Comparison of ENCODE assay signal across 35 cellular contexts in genomic region chr13:26370495-26370990, GRCh38.
"Had no signal": no experiment of that assay in that cellular context is flagged by ENCODE, and none has a peak within 500 bp of the region (broad histone marks: within the 10 kb centered on the region; RNA-seq: fewer than 3 reads in every experiment).

No MANE protein-coding gene starts in this region.

- H3K4me3 ChIP-seq: adrenal gland, body of pancreas, breast epithelium had no signal

- H3K4me1 Mint-ChIP-seq: activated B cell treated with CpG ODN at 0.5 μM for 24 hours had no signal

- H3K27me3 Mint-ChIP-seq: activated B cell treated with CpG ODN at 0.5 μM for 24 hours; activated CD4-positive, alpha-beta memory T cell treated with anti-CD3 and anti-CD28 coated beads for 36 hours; activated CD4-positive, alpha-beta T cell treated with anti-CD3 and anti-CD28 coated beads, Interleukin-2, amount 10 ng/mL, durations not matched to agents 24 days and 14 days; activated CD8-positive, alpha-beta T cell treated with anti-CD3 and anti-CD28 coated beads for 36 hours; activated naive CD4-positive, alpha-beta T cell treated with anti-CD3 and anti-CD28 coated beads, Interleukin-2, amount 10 ng/mL, durations not matched to agents 7 days and 5 days; activated naive CD4-positive, alpha-beta T cell treated with anti-CD3 and anti-CD28 coated beads, Interleukin-2, amount 50 U/mL, for 24 hours; activated naive CD8-positive, alpha-beta T cell; activated naive CD8-positive, alpha-beta T cell treated with anti-CD3 and anti-CD28 coated beads, Interleukin-2, amount 10 ng/mL, durations not matched to agents 7 days and 5 days; activated naive CD8-positive, alpha-beta T cell treated with anti-CD3 and anti-CD28 coated beads, Interleukin-2, amount 50 U/mL, for 24 hours had no signal

- H3K27ac ChIP-seq: adrenal gland, body of pancreas, brain microvascular endothelial cell, breast epithelium, VCaP had no signal

- H3K27ac Mint-ChIP-seq: activated B cell treated with CpG ODN at 0.5 μM for 24 hours; activated CD4-positive, alpha-beta memory T cell treated with anti-CD3 and anti-CD28 coated beads for 36 hours; activated CD4-positive, alpha-beta T cell treated with anti-CD3 and anti-CD28 coated beads, Interleukin-2, amount 10 ng/mL, durations not matched to agents 24 days and 14 days; activated CD8-positive, alpha-beta T cell treated with anti-CD3 and anti-CD28 coated beads for 36 hours; activated naive CD4-positive, alpha-beta T cell treated with anti-CD3 and anti-CD28 coated beads, Interleukin-2, amount 10 ng/mL, durations not matched to agents 7 days and 5 days; activated naive CD4-positive, alpha-beta T cell treated with anti-CD3 and anti-CD28 coated beads, Interleukin-2, amount 50 U/mL, for 24 hours; activated naive CD8-positive, alpha-beta T cell; activated naive CD8-positive, alpha-beta T cell treated with anti-CD3 and anti-CD28 coated beads, Interleukin-2, amount 10 ng/mL, durations not matched to agents 7 days and 5 days; activated naive CD8-positive, alpha-beta T cell treated with anti-CD3 and anti-CD28 coated beads, Interleukin-2, amount 50 U/mL, for 24 hours; activated T-helper 2 cell treated with anti-CD3 and anti-CD28 coated beads, Interferon-gamma antibody, Interleukin-2, Interleukin-4, amounts not matched to agents 10 μg/mL and 5 μg/mL and 100 μg/mL, durations not matched to agents 14 hours and 24 hours and 36 hours; T-helper 1 cell treated with Interleukin-12 subunit alpha and Interleukin-12 subunit beta and Interleukin-4 antibody, amounts not matched to agents 30 μg/mL and 1 μg/mL, for 36 hours; T-helper 2 cell treated with Interferon-gamma antibody and Interleukin-4, amounts not matched to agents 5 μg/mL and 100 μg/mL, for 36 hours had no signal

- H3K9me3 Mint-ChIP-seq: activated B cell treated with CpG ODN at 0.5 μM for 24 hours; activated CD4-positive, alpha-beta memory T cell treated with anti-CD3 and anti-CD28 coated beads for 36 hours; activated CD4-positive, alpha-beta T cell treated with anti-CD3 and anti-CD28 coated beads, Interleukin-2, amount 10 ng/mL, durations not matched to agents 24 days and 14 days; activated CD8-positive, alpha-beta T cell treated with anti-CD3 and anti-CD28 coated beads for 36 hours; activated naive CD4-positive, alpha-beta T cell treated with anti-CD3 and anti-CD28 coated beads, Interleukin-2, amount 10 ng/mL, durations not matched to agents 7 days and 5 days; activated naive CD4-positive, alpha-beta T cell treated with anti-CD3 and anti-CD28 coated beads, Interleukin-2, amount 50 U/mL, for 24 hours; activated naive CD8-positive, alpha-beta T cell treated with anti-CD3 and anti-CD28 coated beads, Interleukin-2, amount 10 ng/mL, durations not matched to agents 7 days and 5 days; activated naive CD8-positive, alpha-beta T cell treated with anti-CD3 and anti-CD28 coated beads, Interleukin-2, amount 50 U/mL, for 24 hours; activated T-cell treated with anti-CD3 and anti-CD28 coated beads, Interleukin-2, amount 50 U/mL, for 4 hours; activated T-helper 2 cell treated with anti-CD3 and anti-CD28 coated beads, Interferon-gamma antibody, Interleukin-2, Interleukin-4, amounts not matched to agents 10 μg/mL and 5 μg/mL and 100 μg/mL, durations not matched to agents 14 hours and 24 hours and 36 hours; T-helper 1 cell treated with Interleukin-12 subunit alpha and Interleukin-12 subunit beta and Interleukin-4 antibody, amounts not matched to agents 30 μg/mL and 1 μg/mL, for 36 hours; T-helper 2 cell treated with Interferon-gamma antibody and Interleukin-4, amounts not matched to agents 5 μg/mL and 100 μg/mL, for 36 hours had no signal

- H3K4me1 ChIP-seq: adrenal gland, breast epithelium had no signal

- H3K9me3 ChIP-seq: adrenal gland, body of pancreas, breast epithelium had no signal

- H3K36me3 Mint-ChIP-seq: activated CD4-positive, alpha-beta memory T cell treated with anti-CD3 and anti-CD28 coated beads for 36 hours had no signal

- H3K36me3 ChIP-seq: adrenal gland, brain microvascular endothelial cell, breast epithelium had no signal

- DNase-seq: activated B cell treated with CpG ODN at 0.5 μM for 24 hours; activated CD4-positive, alpha-beta memory T cell treated with anti-CD3 and anti-CD28 coated beads for 36 hours; activated CD4-positive, alpha-beta T cell treated with anti-CD3 and anti-CD28 coated beads for 4 hours; activated CD4-positive, alpha-beta T cell treated with anti-CD3 and anti-CD28 coated beads, Interleukin-2, amount 10 ng/mL, durations not matched to agents 24 days and 14 days; activated CD4-positive, alpha-beta T cell treated with anti-CD3 and anti-CD28 coated beads, Interleukin-2, amount 50 U/mL, for 1 hour; activated CD4-positive, alpha-beta T cell treated with anti-CD3 and anti-CD28 coated beads, Interleukin-2, amount 50 U/mL, for 4 hours; activated CD4-positive, CD25-positive, alpha-beta regulatory T cell treated with anti-CD3 and anti-CD28 coated beads, Interleukin-2, amount 50 U/mL, for 72 hours; activated CD8-positive, alpha-beta memory T cell treated with anti-CD3 and anti-CD28 coated beads, Interleukin-2, amount 50 U/mL, for 4 hours; activated CD8-positive, alpha-beta T cell treated with anti-CD3 and anti-CD28 coated beads for 36 hours; activated effector memory CD4-positive, alpha-beta T cell treated with Interleukin-2 at 50 U/mL for 16 hours; activated gamma-delta T cell; activated naive CD4-positive, alpha-beta T cell treated with anti-CD3 and anti-CD28 coated beads, Interleukin-2, amount 10 ng/mL, durations not matched to agents 7 days and 5 days; activated naive CD4-positive, alpha-beta T cell treated with Interleukin-2 at 50 U/mL for 16 hours; activated naive CD8-positive, alpha-beta T cell treated with anti-CD3 and anti-CD28 coated beads, Interleukin-2, amount 10 ng/mL, durations not matched to agents 7 days and 5 days; activated naive CD8-positive, alpha-beta T cell treated with anti-CD3 and anti-CD28 coated beads, Interleukin-2, amount 50 U/mL, for 24 hours; activated T-cell treated with anti-CD3 and anti-CD28 coated beads for 4 hours; activated T-cell treated with anti-CD3 and anti-CD28 coated beads, Interleukin-2, amount 50 U/mL, for 1 hour; activated T-cell treated with anti-CD3 and anti-CD28 coated beads, Interleukin-2, amount 50 U/mL, for 4 hours; adrenal gland; amniotic stem cell; aorta; body of pancreas; brain microvascular endothelial cell; central memory CD4-positive, alpha-beta T cell; SW 1271; T-helper 1 cell; T-helper 2 cell; T-helper 9 cell had no signal

- ATAC-seq: activated CD8-positive, alpha-beta T cell treated with anti-CD3 and anti-CD28 coated beads for 36 hours; activated naive CD8-positive, alpha-beta T cell treated with anti-CD3 and anti-CD28 coated beads, Interleukin-2, amount 50 U/mL, for 24 hours; activated T-cell treated with anti-CD3 and anti-CD28 coated beads, Interleukin-2, amount 50 U/mL, for 4 hours; body of pancreas had no signal

- H3K4me3 Mint-ChIP-seq: activated B cell treated with CpG ODN at 0.5 μM for 24 hours; activated CD4-positive, alpha-beta memory T cell treated with anti-CD3 and anti-CD28 coated beads for 36 hours; activated CD4-positive, alpha-beta T cell treated with anti-CD3 and anti-CD28 coated beads, Interleukin-2, amount 10 ng/mL, durations not matched to agents 24 days and 14 days; activated CD8-positive, alpha-beta T cell treated with anti-CD3 and anti-CD28 coated beads for 36 hours; activated naive CD4-positive, alpha-beta T cell treated with anti-CD3 and anti-CD28 coated beads, Interleukin-2, amount 10 ng/mL, durations not matched to agents 7 days and 5 days; activated naive CD4-positive, alpha-beta T cell treated with anti-CD3 and anti-CD28 coated beads, Interleukin-2, amount 50 U/mL, for 24 hours; activated naive CD8-positive, alpha-beta T cell; activated naive CD8-positive, alpha-beta T cell treated with anti-CD3 and anti-CD28 coated beads, Interleukin-2, amount 10 ng/mL, durations not matched to agents 7 days and 5 days; activated naive CD8-positive, alpha-beta T cell treated with anti-CD3 and anti-CD28 coated beads, Interleukin-2, amount 50 U/mL, for 24 hours; activated T-cell treated with anti-CD3 and anti-CD28 coated beads, Interleukin-2, amount 50 U/mL, for 4 hours; T-helper 1 cell treated with Interleukin-12 subunit alpha and Interleukin-12 subunit beta and Interleukin-4 antibody, amounts not matched to agents 30 μg/mL and 1 μg/mL, for 36 hours; T-helper 2 cell treated with Interferon-gamma antibody and Interleukin-4, amounts not matched to agents 5 μg/mL and 100 μg/mL, for 36 hours had no signal

- H3K27me3 ChIP-seq: adrenal gland, body of pancreas, brain microvascular endothelial cell, breast epithelium had no signal
